ENCODE assay signal across 1 cellular context in the genomic region with DNA sequence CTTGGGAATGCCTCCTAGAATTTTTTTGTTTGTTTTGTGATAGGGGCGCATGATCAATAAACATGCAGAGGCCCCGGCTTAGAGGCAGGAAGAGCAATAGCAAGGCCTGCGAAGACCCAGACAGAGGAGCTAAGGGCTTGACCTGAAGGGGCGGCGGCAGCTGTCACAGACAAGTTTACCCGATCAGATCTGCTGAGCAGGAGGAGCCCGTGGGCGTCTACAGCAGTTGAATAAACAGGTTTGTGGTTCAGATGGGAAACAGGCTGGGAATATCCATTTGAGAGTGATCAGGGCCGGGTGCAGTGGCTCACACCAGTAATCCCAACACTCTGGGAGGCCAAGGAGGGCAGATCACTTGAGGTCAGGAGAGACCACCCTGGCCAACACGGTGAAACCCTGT.
TF ChIP-seq lines count a peak whose summit lies in the region.

No MANE protein-coding gene starts in this region.

TF ChIP-seq in SK-N-SH, 30 proteins besides CTCF, POLR2A, EP300 and RAD21 (continued from another document):
- TF ChIP-seq, protein P1, sequence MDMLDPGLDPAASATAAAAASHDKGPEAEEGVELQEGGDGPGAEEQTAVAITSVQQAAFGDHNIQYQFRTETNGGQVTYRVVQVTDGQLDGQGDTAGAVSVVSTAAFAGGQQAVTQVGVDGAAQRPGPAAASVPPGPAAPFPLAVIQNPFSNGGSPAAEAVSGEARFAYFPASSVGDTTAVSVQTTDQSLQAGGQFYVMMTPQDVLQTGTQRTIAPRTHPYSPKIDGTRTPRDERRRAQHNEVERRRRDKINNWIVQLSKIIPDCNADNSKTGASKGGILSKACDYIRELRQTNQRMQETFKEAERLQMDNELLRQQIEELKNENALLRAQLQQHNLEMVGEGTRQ (IDR thresholded peaks at IDR 0.05; ENCODE audit: borderline replicate concordance, low read depth, low read length), result no peak
- TF ChIP-seq SMC3 (IDR thresholded peaks at IDR 0.05; ENCODE audit: low read depth, low read length) (no peak), FOXJ3 (CRISPR knock-in tag; IDR thresholded peaks at IDR 0.05) (no peak), RFX5 (IDR thresholded peaks at IDR 0.05; ENCODE audit: low read length) (no peak), RCOR1 (IDR thresholded peaks at IDR 0.05; ENCODE audit: low read length) (no peak)
